Comparison of ENCODE assay signal across 20 cellular contexts in genomic region chr2:106126295-106126694, GRCh38.
"Had no signal": no experiment of that assay in that cellular context is flagged by ENCODE, and none has a peak within 500 bp of the region (broad histone marks: within the 10 kb centered on the region; RNA-seq: fewer than 3 reads in every experiment).

No MANE protein-coding gene starts in this region.

- H3K27me3 Mint-ChIP-seq: naive B cell had no signal

- H3K4me3 Mint-ChIP-seq: naive B cell had no signal

- H3K27ac ChIP-seq: adrenal gland, breast epithelium, gastrocnemius medialis, SK-N-MC, thoracic aorta had no signal

- H3K9me3 Mint-ChIP-seq: naive B cell had no signal

- DNase-seq: activated CD4-positive, alpha-beta T cell treated with anti-CD3 and anti-CD28 coated beads, Interleukin-2, amount 50 U/mL, for 1 hour; activated CD8-positive, alpha-beta memory T cell treated with anti-CD3 and anti-CD28 coated beads for 24 hours; activated CD8-positive, alpha-beta memory T cell treated with anti-CD3 and anti-CD28 coated beads, Interleukin-2, amount 50 U/mL, for 48 hours; activated naive CD4-positive, alpha-beta T cell treated with Interleukin-2 at 50 U/mL for 16 hours; adrenal gland; cerebellar nuclear complex; effector CD4-positive, alpha-beta T cell; gastrocnemius medialis; head of caudate nucleus; kidney glomerular epithelial cell; left ventricle myocardium superior; mucosa of descending colon; naive B cell; pancreas; stimulated activated CD4-positive, alpha-beta T cell treated with anti-CD3 and anti-CD28 coated beads, Interleukin-4, amount 100 ng/mL, for 1 hour; T1000 had no signal

- ATAC-seq: gastrocnemius medialis, left ventricle myocardium superior, sciatic nerve had no signal
